In genomic region chr3:181103605-181104004, GRCh38 we compare ENCODE assay signal across 9 cellular contexts.
DNase-seq lines count a peak whose midpoint lies in the region; ATAC-seq and TF ChIP-seq lines count a peak whose summit lies in the region.
"Had no signal": no experiment of that assay in that cellular context is flagged by ENCODE, and none has a peak within 500 bp of the region (broad histone marks: within the 10 kb centered on the region; RNA-seq: fewer than 3 reads in every experiment).

No MANE protein-coding gene starts in this region.

- H3K27me3 ChIP-seq in GM06990 (replicated peaks; ENCODE audit: control insufficient read depth, insufficient read depth, low read length): no peaks in the 10 kb centered on the region

- intact Hi-C loops in head of caudate nucleus (cut with DNase I): no loop called here

- peak; percentile 30 for TF ChIP-seq CTCF in GM06990 (IDR thresholded peaks at IDR 0.05; ENCODE audit: insufficient read depth, low read length, poor library complexity, severe bottlenecking)

- DNase-seq in GM06990 (ENCODE audit: extremely low read depth, insufficient read length) (no peak), OCI-M1 (lab: John Stamatoyannopoulos, UW) (peak; percentile 48), iPS-NIHi11 (ENCODE audit: low spot score) (peak; percentile 45), head of caudate nucleus (no peak)
- DNase-seq in activated CD4-positive, CD25-positive, alpha-beta regulatory T cell (lab: John Stamatoyannopoulos, UW): no peak
- DNase-seq: T-helper 17 cell had no signal

- ATAC-seq in HG03354 (IDR thresholded peaks at IDR 0.05; ENCODE audit: poor library complexity, severe bottlenecking, unreplicated experiment): peak; percentile 58
- ATAC-seq in HG03521 (IDR thresholded peaks at IDR 0.05; ENCODE audit: unreplicated experiment): no peak
- ATAC-seq in GM18498 (IDR thresholded peaks at IDR 0.05; ENCODE audit: unreplicated experiment): no peak
- ATAC-seq: T-helper 17 cell had no signal

- H3K4me3 ChIP-seq in GM06990 (replicated peaks; ENCODE audit: low read depth, low read length): no peak overlapping the region

- H3K36me3 ChIP-seq in GM06990 (ENCODE audit: control insufficient read depth, insufficient read depth, low read length): no peaks in the 10 kb centered on the region

Comparison
In these comparisons a context has a peak if more than half of its experiments do, and no peak if none do; other contexts are left out.
1. DNase-seq: peak in OCI-M1 (single experiment) and iPS-NIHi11 (single experiment); none in GM06990 (single experiment), activated CD4-positive, CD25-positive, alpha-beta regulatory T cell (0 of 4) and head of caudate nucleus (0 of 42).